Comparison of ENCODE assay signal across 20 cellular contexts in genomic region chr9:87650611-87651295, GRCh38.
DNase-seq lines count a peak whose midpoint lies in the region; ATAC-seq and TF ChIP-seq lines count a peak whose summit lies in the region.
"Had no signal": no experiment of that assay in that cellular context is flagged by ENCODE, and none has a peak within 500 bp of the region (broad histone marks: within the 10 kb centered on the region; RNA-seq: fewer than 3 reads in every experiment).

No MANE protein-coding gene starts in this region.

- intact Hi-C loops in sciatic nerve (cut with DNase I) (no loop called here), CD14-positive monocyte (cut with micrococcal nuclease) (no loop called here)

- H3K9me3 ChIP-seq in neural progenitor cell (ENCODE audit: low read depth) = no peaks in the 10 kb centered on the region
- H3K9me3 ChIP-seq: BE2C had no signal

- no peaks in the 10 kb centered on the region for H3K36me3 ChIP-seq in neural progenitor cell

- no peak overlapping the region for H3K27ac Mint-ChIP-seq in neural progenitor cell
- peak overlapping the region in 1 of 7 donors; percentile 17 for H3K27ac Mint-ChIP-seq in CD14-positive monocyte

- no peak overlapping the region for H3K4me3 ChIP-seq in fibroblast of the aortic adventitia (ENCODE audit: low read depth, low read length)
- no peak overlapping the region for H3K4me3 ChIP-seq in neural progenitor cell

- no peaks in the 10 kb centered on the region for H3K27me3 Mint-ChIP-seq in neural progenitor cell (ENCODE audit: insufficient read depth, low read depth)
- H3K27me3 Mint-ChIP-seq in CD14-positive monocyte (ENCODE audit: low read depth in 3 of 3) = no peaks in the 10 kb centered on the region

- no peaks in the 10 kb centered on the region for H3K4me1 ChIP-seq in neural progenitor cell
- H3K4me1 ChIP-seq: BE2C had no signal

- H3K27me3 ChIP-seq in neural progenitor cell = no peaks in the 10 kb centered on the region
- H3K27me3 ChIP-seq: BE2C had no signal

- H4K20me1 ChIP-seq in neural progenitor cell (ENCODE audit: low read depth) = no peaks in the 10 kb centered on the region

- H3K9me3 Mint-ChIP-seq in neural progenitor cell = no peaks in the 10 kb centered on the region
- H3K9me3 Mint-ChIP-seq in CD14-positive monocyte = peaks cover 0 to 1% (median 0%) of the 10 kb centered on the region in 7 donors

- H3K27ac ChIP-seq in neural progenitor cell = no peak overlapping the region
- H3K27ac ChIP-seq: KMS-11 had no signal

- no peaks in the 10 kb centered on the region for H3F3A ChIP-seq in neural progenitor cell (ENCODE audit: low read depth)

- ATAC-seq in sciatic nerve = peak; percentile 45
- ATAC-seq: HCT116 had no signal

- H3K4me1 Mint-ChIP-seq in neural progenitor cell (no peaks in the 10 kb centered on the region), CD14-positive monocyte (peaks cover 10% of the 10 kb centered on the region)

- peak; percentile 79 for DNase-seq in COLO829 (ENCODE audit: low spot score)
- DNase-seq in SK-MEL-5 (ENCODE audit: low read depth, low spot score) = peak; percentile 47
- peak; percentile 38 for DNase-seq in fibroblast of the aortic adventitia (ENCODE audit: low read depth)
- no peak for DNase-seq in sciatic nerve (ENCODE audit: low spot score)
- DNase-seq in neural progenitor cell (ENCODE audit: low spot score) = no peak
- no peak for DNase-seq in CD14-positive monocyte (ENCODE audit: low spot score)
- DNase-seq in stimulated activated CD4-positive, alpha-beta T cell treated with anti-CD3 and anti-CD28 coated beads, Interleukin-4, amount 100 ng/mL, for 24 hours = no peak
- DNase-seq: BE2C, DMS153, DND-41, NCI-H1048, NCI-H1417, NCI-H1694, NCI-H2029 treated with DMSO at 0.1 percent for 48 hours, NCI-H526 treated with DMSO at 0.1 percent for 48 hours, Right ventricle myocardium superior, RPMI8226, SW 1271 had no signal

- in situ Hi-C loops in SK-MEL-5 (cut with HindIII; ENCODE audit: low pct_unique_long_range_greater_than_20kb, low sequenced_read_pairs) = no loop called here

- TF ChIP-seq CTCF in fibroblast of the aortic adventitia (IDR thresholded peaks at IDR 0.05; ENCODE audit: insufficient read depth, low read length) (no peak), neural progenitor cell (IDR thresholded peaks at IDR 0.05) (no peak), CD14-positive monocyte (IDR thresholded peaks at IDR 0.05) (no peak)

- no peak overlapping the region for H2AFZ ChIP-seq in neural progenitor cell (replicated peaks)

- H3K36me3 Mint-ChIP-seq in neural progenitor cell (peaks cover 21% of the 10 kb centered on the region), CD14-positive monocyte (peaks cover 73 to 88% of the 10 kb centered on the region in 2 donors)

- H3K4me2 ChIP-seq in neural progenitor cell = no peak overlapping the region
- H3K4me2 ChIP-seq: KMS-11 had no signal

- no peak overlapping the region for H3K9ac ChIP-seq in neural progenitor cell
- H3K9ac ChIP-seq: KMS-11 had no signal

- no peaks in the 10 kb centered on the region for H3K79me2 ChIP-seq in neural progenitor cell (ENCODE audit: low read depth)

- no peak overlapping the region for H3K4me3 Mint-ChIP-seq in neural progenitor cell
- no peak overlapping the region for H3K4me3 Mint-ChIP-seq in CD14-positive monocyte

Comparison
In these comparisons a context has a peak if more than half of its experiments do, and no peak if none do; other contexts are left out.
1. DNase-seq: peak in COLO829 (single experiment), SK-MEL-5 (single experiment) and fibroblast of the aortic adventitia (single experiment); none in sciatic nerve (single experiment), neural progenitor cell (single experiment), CD14-positive monocyte (single experiment) and stimulated activated CD4-positive, alpha-beta T cell treated with anti-CD3 and anti-CD28 coated beads, Interleukin-4, amount 100 ng/mL, for 24 hours (single experiment).